In the genomic region with DNA sequence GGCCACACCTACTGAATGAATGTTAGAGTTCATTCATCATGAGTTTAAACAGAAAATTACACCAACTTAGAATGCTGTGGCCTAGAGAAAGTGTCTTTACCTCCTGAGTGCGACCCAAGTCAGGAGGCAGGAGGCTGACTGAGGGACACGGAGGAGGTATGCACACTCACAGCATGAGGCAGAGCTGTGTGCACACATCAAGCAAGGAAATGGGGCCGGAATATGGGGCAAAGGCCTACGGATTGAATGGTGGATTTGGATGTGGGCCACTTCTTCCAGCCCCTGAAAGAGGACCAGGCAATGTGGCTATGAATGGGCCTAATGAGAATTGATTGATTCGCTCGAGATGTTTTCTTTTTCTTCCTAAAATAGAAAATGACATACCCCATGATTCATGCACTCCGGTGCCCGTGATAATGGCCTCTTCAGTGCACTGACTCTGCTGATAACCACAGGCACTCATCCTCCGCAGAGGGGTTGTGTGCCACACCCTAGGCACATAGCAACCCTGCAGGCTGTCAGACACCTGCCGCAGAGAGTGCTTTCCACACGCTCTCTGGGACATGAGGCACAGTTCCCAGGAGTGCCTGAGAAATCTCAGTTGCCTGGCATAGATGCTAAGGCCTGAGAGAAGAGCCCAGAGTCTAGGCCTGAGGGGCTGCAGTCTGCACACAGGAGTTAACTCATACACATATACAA, we compare ENCODE assay signal across 8 cellular contexts.
DNase-seq lines count a peak whose midpoint lies in the region; ATAC-seq and TF ChIP-seq lines count a peak whose summit lies in the region.

No MANE protein-coding gene starts in this region.

- H3K4me3 Mint-ChIP-seq in stimulated activated effector memory CD8-positive, alpha-beta T cell treated with anti-CD3 and anti-CD28 coated beads, Interleukin-12 subunit alpha, Interleukin-12 subunit beta, amount 100 ng/mL, for 72 hours = no peak overlapping the region
- H3K4me3 Mint-ChIP-seq in Caco-2 (ENCODE audit: unreplicated experiment) = no peak overlapping the region

- H3K36me3 Mint-ChIP-seq in stimulated activated effector memory CD8-positive, alpha-beta T cell treated with anti-CD3 and anti-CD28 coated beads, Interleukin-12 subunit alpha, Interleukin-12 subunit beta, amount 100 ng/mL, for 72 hours = no peaks in the 10 kb centered on the region
- no peaks in the 10 kb centered on the region for H3K36me3 Mint-ChIP-seq in Caco-2 (ENCODE audit: insufficient read depth, unreplicated experiment)

- peak; percentile 84 for DNase-seq in LHCN-M2 (ENCODE audit: low read depth)
- peak; percentile 73 for DNase-seq in PC-3
- peak in 36 of 42 donors; percentile 8 to 74 (median 32) for DNase-seq in head of caudate nucleus
- DNase-seq in stimulated activated effector memory CD8-positive, alpha-beta T cell treated with anti-CD3 and anti-CD28 coated beads, Interleukin-12 subunit alpha, Interleukin-12 subunit beta, amount 100 ng/mL, for 72 hours (ENCODE audit: low spot score in 2 of 2) = no peak
- DNase-seq in Caco-2 = no peak

- peak overlapping the region; percentile 67 for H3K27ac ChIP-seq in PC-3 (ENCODE audit: low read length)

- H3K27me3 Mint-ChIP-seq in Caco-2 (ENCODE audit: insufficient read depth, unreplicated experiment) = no peaks in the 10 kb centered on the region

- peaks cover 18% of the 10 kb centered on the region for H3K4me1 Mint-ChIP-seq in stimulated activated effector memory CD8-positive, alpha-beta T cell treated with anti-CD3 and anti-CD28 coated beads, Interleukin-12 subunit alpha, Interleukin-12 subunit beta, amount 100 ng/mL, for 72 hours
- H3K4me1 Mint-ChIP-seq in Caco-2 (ENCODE audit: low read depth, unreplicated experiment) = peaks cover 7% of the 10 kb centered on the region

- intact Hi-C loops in PC-3 (cut with micrococcal nuclease) = loop anchor here (1.0 kb wide), 1 partner anchor 19 kb away; no protein-coding TSS in a partner anchor
- intact Hi-C loops in head of caudate nucleus (cut with DNase I) = no loop called here
- intact Hi-C loops in Caco-2 (cut with micrococcal nuclease; ENCODE audit: unreplicated experiment) = no loop called here

- H3F3A ChIP-seq in PC-3 (ENCODE audit: low read length, unreplicated experiment) = no peaks in the 10 kb centered on the region

- TF ChIP-seq CTCF in PC-3 (conservative IDR thresholded peaks at IDR 0.05; ENCODE audit: low read depth, low read length) = no peak
- TF ChIP-seq CTCF in Caco-2 (IDR thresholded peaks at IDR 0.05; ENCODE audit: insufficient read depth in 1 of 2, low read depth in 1 of 2, low read length in 1 of 2, severe bottlenecking in 1 of 2, unreplicated experiment in 1 of 2) = no peak

- peak overlapping the region; percentile 60 for H2AFZ ChIP-seq in PC-3 (ENCODE audit: low read length)

- H3K9me2 ChIP-seq in PC-3 (replicated peaks; ENCODE audit: low read length) = no peaks in the 10 kb centered on the region

- H3K36me3 ChIP-seq in PC-3 (ENCODE audit: low read depth, low read length) (no peaks in the 10 kb centered on the region), Caco-2 (ENCODE audit: control insufficient read depth, insufficient read depth, low read length) (no peaks in the 10 kb centered on the region)

- H3K4me1 ChIP-seq in PC-3 (ENCODE audit: insufficient read depth, low read length) (peaks cover 25% of the 10 kb centered on the region), Caco-2 (no peaks in the 10 kb centered on the region)

- no peaks in the 10 kb centered on the region for H4K20me1 ChIP-seq in PC-3 (ENCODE audit: low read length)

- H3K4me3 ChIP-seq in PC-3 (ENCODE audit: low read length) (no peak overlapping the region), Caco-2 (ENCODE audit: low read depth, low read length) (no peak overlapping the region)

- no peaks in the 10 kb centered on the region for H3K79me2 ChIP-seq in PC-3 (ENCODE audit: low read length)

- no peaks in the 10 kb centered on the region for H3K9me3 Mint-ChIP-seq in stimulated activated effector memory CD8-positive, alpha-beta T cell treated with anti-CD3 and anti-CD28 coated beads, Interleukin-12 subunit alpha, Interleukin-12 subunit beta, amount 100 ng/mL, for 72 hours
- H3K9me3 Mint-ChIP-seq in Caco-2 (ENCODE audit: unreplicated experiment) = no peaks in the 10 kb centered on the region

- H3K27ac Mint-ChIP-seq in stimulated activated effector memory CD8-positive, alpha-beta T cell treated with anti-CD3 and anti-CD28 coated beads, Interleukin-12 subunit alpha, Interleukin-12 subunit beta, amount 100 ng/mL, for 72 hours = no peak overlapping the region
- H3K27ac Mint-ChIP-seq in Caco-2 (ENCODE audit: unreplicated experiment) = no peak overlapping the region

- no TSS peak for BruUV-seq in PC-3 (replicated peaks; lab: Mats Ljungman, UMichigan)
- BruUV-seq in Caco-2 (replicated peaks; lab: Mats Ljungman, UMichigan) = no TSS peak

- peak overlapping the region; percentile 18 for H3K4me2 ChIP-seq in PC-3 (ENCODE audit: low read length)

- ATAC-seq in PC-3 = peak; percentile 92
- peak; percentile 77 for ATAC-seq in stimulated activated effector memory CD8-positive, alpha-beta T cell treated with anti-CD3 and anti-CD28 coated beads, Interleukin-12 subunit alpha, Interleukin-12 subunit beta, amount 100 ng/mL, for 72 hours
- no peak for ATAC-seq in HG02623 (IDR thresholded peaks at IDR 0.05; ENCODE audit: unreplicated experiment)
- no peak for ATAC-seq in HG03045 (IDR thresholded peaks at IDR 0.05; ENCODE audit: unreplicated experiment)
- ATAC-seq in HG02885 (IDR thresholded peaks at IDR 0.05; ENCODE audit: poor library complexity, unreplicated experiment) = no peak

- CTCF ChIA-PET in PC-3 (lab: Charles Lee) = no interaction called here
- CTCF ChIA-PET in Caco-2 (lab: Charles Lee) = interaction anchor here (0.6 kb wide), 1 partner anchor 26 kb away, joined by 4 read pairs; no protein-coding TSS in a partner anchor

- POLR2A ChIA-PET in PC-3 (lab: Charles Lee; ENCODE audit: unreplicated experiment) (no interaction called here), Caco-2 (lab: Charles Lee) (no interaction called here)

- H3K9ac ChIP-seq in PC-3 (ENCODE audit: low read length) = peak overlapping the region; percentile 13; the same call in 1 of the 2 replicates

- no peaks in the 10 kb centered on the region for H3K9me3 ChIP-seq in PC-3 (ENCODE audit: low read length)
- no peaks in the 10 kb centered on the region for H3K9me3 ChIP-seq in Caco-2

- H3K27me3 ChIP-seq in PC-3 (ENCODE audit: low read length) (no peaks in the 10 kb centered on the region), Caco-2 (replicated peaks; ENCODE audit: control insufficient read depth, insufficient read depth, low read length) (no peaks in the 10 kb centered on the region)

Comparison
In these comparisons a context has a peak if more than half of its experiments do, and no peak if none do; other contexts are left out.
1. DNase-seq: peak in LHCN-M2 (single experiment), PC-3 (single experiment) and head of caudate nucleus (36 of 42); none in stimulated activated effector memory CD8-positive, alpha-beta T cell treated with anti-CD3 and anti-CD28 coated beads, Interleukin-12 subunit alpha, Interleukin-12 subunit beta, amount 100 ng/mL, for 72 hours (0 of 2) and Caco-2 (0 of 2).
2. ATAC-seq: peak in PC-3 (single experiment) and stimulated activated effector memory CD8-positive, alpha-beta T cell treated with anti-CD3 and anti-CD28 coated beads, Interleukin-12 subunit alpha, Interleukin-12 subunit beta, amount 100 ng/mL, for 72 hours (single experiment); none in HG02623 (single experiment), HG03045 (single experiment) and HG02885 (single experiment).